9 cellular contexts compared by ENCODE assay signal in genomic region chr16:68590201-68590994, GRCh38. TPM values are rescaled to one million over a fixed set of nuclear protein-coding genes. Genes with fewer than 3 reads are reported as not detected.
A peak's percentile ranks its signal among the peaks of the same experiment; 100 is the strongest.
DNase-seq lines count a peak whose midpoint lies in the region; ATAC-seq, FAIRE-seq and TF ChIP-seq lines count a peak whose summit lies in the region.
"Had no signal": no experiment of that assay in that cellular context is flagged by ENCODE, and none has a peak within 500 bp of the region (broad histone marks: within the 10 kb centered on the region; RNA-seq: fewer than 3 reads in every experiment).

No MANE protein-coding gene starts in this region.

- H2AFZ ChIP-seq in fibroblast of lung (ENCODE audit: low read length), result no peak overlapping the region
- H2AFZ ChIP-seq in parathyroid adenoma, result peak overlapping the region; percentile 72

- no peaks in the 10 kb centered on the region for H4K20me1 ChIP-seq in fibroblast of lung (ENCODE audit: control insufficient read depth, extremely low read depth, insufficient read depth, low read length)

- H3K27me3 ChIP-seq in fibroblast of lung (ENCODE audit: control insufficient read depth, insufficient read depth, low read length), result no peaks in the 10 kb centered on the region
- no peaks in the 10 kb centered on the region for H3K27me3 ChIP-seq in parathyroid adenoma (ENCODE audit: control insufficient read depth, insufficient read depth, low read length)

- FAIRE-seq in GM18507 (lab: Jason Lieb, UNC), result no peak
- FAIRE-seq in urothelium cell line (lab: Jason Lieb, UNC), result no peak
- FAIRE-seq: endometrium had no signal

- no peaks in the 10 kb centered on the region for H3K36me3 ChIP-seq in fibroblast of lung (ENCODE audit: control insufficient read depth, insufficient read depth, low read length)
- no peaks in the 10 kb centered on the region for H3K36me3 ChIP-seq in parathyroid adenoma (ENCODE audit: control insufficient read depth, insufficient read depth, low read length)

- H3K4me2 ChIP-seq in fibroblast of lung (ENCODE audit: extremely low read depth, insufficient read depth, low read length) (peak overlapping the region; percentile 25), parathyroid adenoma (ENCODE audit: low read length) (peak overlapping the region; percentile 30)

- no peak for ATAC-seq in HG03432 (IDR thresholded peaks at IDR 0.05; ENCODE audit: unreplicated experiment)

- H3K9ac ChIP-seq in fibroblast of lung (ENCODE audit: insufficient read depth, low read length), result no peak overlapping the region
- no peak overlapping the region for H3K9ac ChIP-seq in parathyroid adenoma

- TF ChIP-seq CTCF in fibroblast of lung (conservative IDR thresholded peaks at IDR 0.05 in 1 of 2, IDR thresholded peaks at IDR 0.05 in 1 of 2; ENCODE audit: low read depth in 1 of 2, low read length in 2 of 2), result peak in 1 of 2 donors; percentile 59
- TF ChIP-seq CTCF in parathyroid adenoma (IDR thresholded peaks at IDR 0.05), result peak; percentile 78

- H3K27ac ChIP-seq in fibroblast of lung (ENCODE audit: insufficient read depth, low read length), result no peak overlapping the region
- no peak overlapping the region for H3K27ac ChIP-seq in parathyroid adenoma

- H3K4me3 ChIP-seq in fibroblast of lung (replicated peaks in 1 of 4; ENCODE audit: control extremely low read depth in 1 of 4, insufficient read depth in 1 of 4, low read depth in 3 of 4, low read length in 4 of 4) (no peak overlapping the region), parathyroid adenoma (ENCODE audit: low read depth, low read length) (no peak overlapping the region)

- H3K79me2 ChIP-seq in fibroblast of lung (ENCODE audit: control insufficient read depth, insufficient read depth, low read length) (no peaks in the 10 kb centered on the region), parathyroid adenoma (no peaks in the 10 kb centered on the region)

- DNase-seq in GM18507 (ENCODE audit: extremely low spot score, insufficient read length, low read depth), result peak; percentile 35
- DNase-seq in NOMO-1 treated with dmso at 0.1 percent for 144 hours (lab: John Stamatoyannopoulos, UW; ENCODE audit: unreplicated experiment), result peak; percentile 15
- peak; percentile 60 for DNase-seq in activated T-cell treated with anti-CD3 and anti-CD28 coated beads, Interleukin-2, amount 50 U/mL, for 1 hour
- peak; percentile 46 to 63 for DNase-seq in fibroblast of lung (ENCODE audit: low read depth in 2 of 2)
- DNase-seq in urothelium cell line (ENCODE audit: low spot score), result peak; percentile 78
- no peak for DNase-seq in NCI-H1436 treated with DMSO at 0.1 percent for 48 hours (lab: John Stamatoyannopoulos, UW)

- H3K4me1 ChIP-seq in fibroblast of lung (ENCODE audit: control insufficient read depth, extremely low read depth, insufficient read depth, low read length), result no peaks in the 10 kb centered on the region
- no peaks in the 10 kb centered on the region for H3K4me1 ChIP-seq in parathyroid adenoma

- no peaks in the 10 kb centered on the region for H3K9me3 ChIP-seq in fibroblast of lung (ENCODE audit: control insufficient read depth, insufficient read depth, low read depth, low read length)
- H3K9me3 ChIP-seq in parathyroid adenoma (ENCODE audit: control insufficient read depth, low read length), result no peaks in the 10 kb centered on the region

RNA-seq across cellular contexts. Expression of gene ZFP90, which starts 51.3 kb away (rescaled TPM):
- total RNA-seq in fibroblast of lung, result 38.5 and 42.8 TPM in 2 replicates
- polyA plus RNA-seq in fibroblast of lung, result 12.8 and 18.7 TPM in 2 replicates
- polyA plus RNA-seq in fibroblast of lung (2012), result 10.6 and 13.2 TPM in 2 replicates
- 4.7 and 8.6 TPM in 2 replicates for polyA minus RNA-seq in fibroblast of lung (ENCODE audit: low replicate concordance)

RNA-seq across cellular contexts. Expression of gene CDH3, which starts 54.7 kb away (rescaled TPM):
- total RNA-seq in fibroblast of lung, result 0.26 TPM in 1 of 2 replicates, not detected in the other
- polyA plus RNA-seq in fibroblast of lung, result 0.05 and 0.14 TPM in 2 replicates
- not detected in 2 replicates for polyA plus RNA-seq in fibroblast of lung (2012)
- polyA minus RNA-seq in fibroblast of lung (ENCODE audit: low replicate concordance), result 2.3 TPM in 1 of 2 replicates, not detected in the other
